ENCODE assay signal across 7 cellular contexts in genomic region chr5:149731617-149732400, GRCh38. TPM values are rescaled to one million over a fixed set of nuclear protein-coding genes. Genes with fewer than 3 reads are reported as not detected.
A peak's percentile ranks its signal among the peaks of the same experiment; 100 is the strongest.
DNase-seq lines count a peak whose midpoint lies in the region; ATAC-seq, FAIRE-seq and TF ChIP-seq lines count a peak whose summit lies in the region.

No MANE protein-coding gene starts in this region.

- no peak for TF ChIP-seq RAD21 in H1 (IDR thresholded peaks at IDR 0.05 in 1 of 2, conservative IDR thresholded peaks at IDR 0.05 in 1 of 2; ENCODE audit: low read depth in 2 of 2, low read length in 2 of 2)

- H3K27ac ChIP-seq in H1 (ENCODE audit: low read depth, low read length) = no peak overlapping the region

- no peak for TF ChIP-seq POLR2A in H1 (IDR thresholded peaks at IDR 0.05; ENCODE audit: control extremely low read depth in 1 of 2, low read depth in 2 of 2, low read length in 2 of 2)

- peak overlapping the region; percentile 87 for H3K27ac Mint-ChIP-seq in activated CD8-positive, alpha-beta T cell treated with anti-CD3 and anti-CD28 coated beads, Interleukin-2, amount 10 ng/mL, durations not matched to agents 7 days and 5 days
- peak overlapping the region; percentile 88 for H3K27ac Mint-ChIP-seq in memory B cell

- no peak for FAIRE-seq in H1 (lab: Jason Lieb, UNC)

- no peaks in the 10 kb centered on the region for H3K36me3 Mint-ChIP-seq in activated CD8-positive, alpha-beta T cell treated with anti-CD3 and anti-CD28 coated beads, Interleukin-2, amount 10 ng/mL, durations not matched to agents 7 days and 5 days (ENCODE audit: low read depth)
- H3K36me3 Mint-ChIP-seq in memory B cell = no peaks in the 10 kb centered on the region

- H3K14ac ChIP-seq in H1 (ENCODE audit: insufficient read length) = no peak overlapping the region

- TF ChIP-seq EP300 in H1 (IDR thresholded peaks at IDR 0.05; ENCODE audit: borderline replicate concordance in 1 of 2, low read depth in 2 of 2, low read length in 2 of 2) = no peak

- no peak overlapping the region for H3K23ac ChIP-seq in H1 (ENCODE audit: insufficient read length)

- H3K4me3 Mint-ChIP-seq in activated CD8-positive, alpha-beta T cell treated with anti-CD3 and anti-CD28 coated beads, Interleukin-2, amount 10 ng/mL, durations not matched to agents 7 days and 5 days = peak overlapping the region; percentile 83
- peak overlapping the region; percentile 94 for H3K4me3 Mint-ChIP-seq in memory B cell

- H2BK120ac ChIP-seq in H1 (replicated peaks; ENCODE audit: low read depth, low read length) = no peak overlapping the region

- peaks cover 2 to 11% (median 4%) of the 10 kb centered on the region in 4 experiments; a peak in 5 of 7 replicates for H3K4me1 ChIP-seq in H1 (replicated peaks in 1 of 4; ENCODE audit: control insufficient read depth in 3 of 4, insufficient read depth in 4 of 4, low read length in 3 of 4)

- H3K9me3 Mint-ChIP-seq in activated CD8-positive, alpha-beta T cell treated with anti-CD3 and anti-CD28 coated beads, Interleukin-2, amount 10 ng/mL, durations not matched to agents 7 days and 5 days (ENCODE audit: insufficient read depth) = no peaks in the 10 kb centered on the region
- no peaks in the 10 kb centered on the region for H3K9me3 Mint-ChIP-seq in memory B cell

- H3K9ac ChIP-seq in H1 (replicated peaks in 1 of 4; ENCODE audit: extremely low read depth in 1 of 4, low read depth in 3 of 4, low read length in 3 of 4) = no peak overlapping the region; a peak in 1 of 7 replicates

- H3K23me2 ChIP-seq in H1 (ENCODE audit: low read depth, low read length) = peaks cover 11% of the 10 kb centered on the region; the same call in 1 of the 2 replicates

- H3K4me1 Mint-ChIP-seq in activated CD8-positive, alpha-beta T cell treated with anti-CD3 and anti-CD28 coated beads, Interleukin-2, amount 10 ng/mL, durations not matched to agents 7 days and 5 days (ENCODE audit: low read depth) = peaks cover 16% of the 10 kb centered on the region
- peaks cover 18% of the 10 kb centered on the region for H3K4me1 Mint-ChIP-seq in memory B cell

- peaks cover 2% of the 10 kb centered on the region; the same call in 1 of the 2 replicates for H3K79me1 ChIP-seq in H1 (ENCODE audit: low read depth, low read length)

- POLR2A ChIA-PET in activated CD8-positive, alpha-beta T cell treated with anti-CD3 and anti-CD28 coated beads, Interleukin-2, amount 10 ng/mL, durations not matched to agents 7 days and 5 days (lab: Charles Lee) = interaction anchor here (0.6 to 1.1 kb wide), 3 partner anchors 10 to 96 kb away, joined by 3 read pairs; no protein-coding TSS in a partner anchor
- POLR2A ChIA-PET in H1 (lab: Charles Lee; ENCODE audit: partially characterized antibody) = interaction anchor here (0.5 to 2.3 kb wide), 9 partner anchors 11 to 158 kb away, joined by 3 to 8 read pairs (median 4); no protein-coding TSS in a partner anchor

- no peak overlapping the region for H3K4ac ChIP-seq in H1 (replicated peaks; ENCODE audit: insufficient read length, low read depth, low read length)

- no peak overlapping the region for H4K5ac ChIP-seq in H1 (ENCODE audit: insufficient read length, low read depth, low read length)

- H2AK5ac ChIP-seq in H1 (ENCODE audit: low read depth, low read length) = no peak overlapping the region

- ATAC-seq in GM18517 (IDR thresholded peaks at IDR 0.05; ENCODE audit: unreplicated experiment) (peak; percentile 47), HG02885 (IDR thresholded peaks at IDR 0.05; ENCODE audit: poor library complexity, unreplicated experiment) (peak; percentile 53), memory B cell (ENCODE audit: low read depth) (peak; percentile 53)
- ATAC-seq in activated CD8-positive, alpha-beta T cell treated with anti-CD3 and anti-CD28 coated beads, Interleukin-2, amount 10 ng/mL, durations not matched to agents 7 days and 5 days = peak; percentile 51

- no peak overlapping the region for H2BK5ac ChIP-seq in H1 (ENCODE audit: low read depth, low read length)

- DNase-seq in NCI-H524 (lab: John Stamatoyannopoulos, UW) (peak; percentile 78 to 82), H1 (ENCODE audit: low read depth in 1 of 2, low spot score in 2 of 2) (peak; percentile 53 to 68), memory B cell (ENCODE audit: low spot score in 2 of 2) (peak; percentile 53 to 63)
- DNase-seq in activated CD8-positive, alpha-beta T cell treated with anti-CD3 and anti-CD28 coated beads, Interleukin-2, amount 10 ng/mL, durations not matched to agents 7 days and 5 days = peak; percentile 88
- peak; percentile 52 for DNase-seq in stimulated activated CD8-positive, alpha-beta memory T cell treated with anti-CD3 and anti-CD28 coated beads, Interleukin-12 subunit alpha, Interleukin-12 subunit beta, amount 100 ng/mL, for 1 hour (ENCODE audit: low read depth)

- no peaks in the 10 kb centered on the region for H3K9me3 ChIP-seq in H1 (ENCODE audit: insufficient read depth in 2 of 2, low read depth in 1 of 2, low read length in 1 of 2)

- peaks cover 11 to 21% of the 10 kb centered on the region in 2 experiments for H4K20me1 ChIP-seq in H1 (replicated peaks in 1 of 2; ENCODE audit: control insufficient read depth in 1 of 2, insufficient read depth in 2 of 2, low read length in 2 of 2)

- WGBS in H1 (ENCODE audit: extremely low coverage in 1 of 2, insufficient coverage in 1 of 2, insufficient read length in 1 of 2, insufficient replicate concordance in 2 of 2, low coverage in 1 of 2, low lambda C conversion rate in 2 of 2, missing lambda C conversion rate in 1 of 2), 2 experiments = 5% methylated on average over 40 of the region's 79 CpGs; no CpG with 5 or more reads in 1 of the 2 experiments

- no peak overlapping the region for H2AFZ ChIP-seq in H1 (ENCODE audit: low read length)

- peak overlapping the region; percentile 60 to 93 (median 64) for H3K4me3 ChIP-seq in H1 (ENCODE audit: extremely low read depth in 1 of 4, insufficient read depth in 2 of 4, low read depth in 3 of 4, low read length in 4 of 4)

- CTCF ChIA-PET in activated CD8-positive, alpha-beta T cell treated with anti-CD3 and anti-CD28 coated beads, Interleukin-2, amount 10 ng/mL, durations not matched to agents 7 days and 5 days (lab: Charles Lee) = interaction anchor here (0.6 to 1.4 kb wide), 5 partner anchors 8 to 102 kb away, joined by 3 to 4 read pairs (median 3); no protein-coding TSS in a partner anchor
- CTCF ChIA-PET in H1 (lab: Charles Lee; ENCODE audit: partially characterized antibody) = interaction anchor here (0.9 to 3.3 kb wide), 15 partner anchors 14 to 259 kb away, joined by 3 to 12 read pairs (median 5); no protein-coding TSS in a partner anchor

- peaks cover 0 to 34% of the 10 kb centered on the region in 2 experiments; a peak in 3 of 4 replicates for H3K79me2 ChIP-seq in H1 (ENCODE audit: control insufficient read depth in 1 of 2, insufficient read depth in 2 of 2, low read length in 2 of 2)

- H4K8ac ChIP-seq in H1 (ENCODE audit: extremely low read depth, insufficient read depth, low read length) = peak overlapping the region; percentile 63; the same call in 1 of the 2 replicates

- H3K4me2 ChIP-seq in H1 (ENCODE audit: insufficient read depth in 1 of 2, low read depth in 2 of 2, low read length in 2 of 2) = peak overlapping the region; percentile 81 to 97

- no peak overlapping the region for H4K91ac ChIP-seq in H1 (replicated peaks; ENCODE audit: insufficient read length, low read length)

- peaks cover 0 to 21% (median 12%) of the 10 kb centered on the region in 4 experiments; a peak in 5 of 7 replicates for H3K27me3 ChIP-seq in H1 (replicated peaks in 1 of 4; ENCODE audit: control insufficient read depth in 3 of 4, extremely low read depth in 1 of 4, insufficient read depth in 3 of 4, low read length in 3 of 4)

- no peak overlapping the region for H2BK12ac ChIP-seq in H1 (ENCODE audit: low read depth, low read length)

- no peak overlapping the region for H3K56ac ChIP-seq in H1 (replicated peaks; ENCODE audit: insufficient read length, low read depth, low read length)

- TF ChIP-seq CTCF in H1 (IDR thresholded peaks at IDR 0.05; ENCODE audit: control extremely low read depth in 1 of 3, insufficient read depth in 1 of 3, low read depth in 1 of 3, low read length in 3 of 3) = no peak

- no peaks in the 10 kb centered on the region for H3K27me3 Mint-ChIP-seq in activated CD8-positive, alpha-beta T cell treated with anti-CD3 and anti-CD28 coated beads, Interleukin-2, amount 10 ng/mL, durations not matched to agents 7 days and 5 days (ENCODE audit: low read depth)
- no peaks in the 10 kb centered on the region for H3K27me3 Mint-ChIP-seq in memory B cell

- no peak overlapping the region for H2BK20ac ChIP-seq in H1 (ENCODE audit: low read length)

- H2BK15ac ChIP-seq in H1 (ENCODE audit: low read length) = no peak overlapping the region

- H3K36me3 ChIP-seq in H1 (ENCODE audit: control insufficient read depth in 2 of 4, insufficient read depth in 4 of 4, low read length in 3 of 4) = no peaks in the 10 kb centered on the region

- no peak overlapping the region for H3K18ac ChIP-seq in H1 (ENCODE audit: extremely low read depth, low read length)

TF ChIP-seq in H1, 55 proteins besides CTCF, POLR2A, EP300 and RAD21 (continues in another document):
- TF ChIP-seq ATF2 (IDR thresholded peaks at IDR 0.05; ENCODE audit: low read length) (no peak), BCL11A (IDR thresholded peaks at IDR 0.05; ENCODE audit: low read depth in 2 of 2, low read length in 2 of 2) (no peak), TBP (IDR thresholded peaks at IDR 0.05; ENCODE audit: low read depth, low read length) (no peak)

RNA-seq across cellular contexts. Expression of gene PPARGC1B, which starts 1.7 kb away (rescaled TPM):
- total RNA-seq in activated CD8-positive, alpha-beta T cell treated with anti-CD3 and anti-CD28 coated beads, Interleukin-2, amount 10 ng/mL, durations not matched to agents 7 days and 5 days = 1 to 10 TPM; 9.4 to 9.6 TPM
- 11.4 and 11.5 TPM in 2 replicates for total RNA-seq in H1 (2021; fragmentation: NEBNext Ultra II Directional; extraction: Animal tissue kit (Norgen Biotek cat#: 25700))
- 1.7 and 2.5 TPM in 2 replicates for polyA plus RNA-seq in H1 (2011; rRNA removed)
- polyA plus RNA-seq in H1 (2011; cell fraction: cytosol; rRNA removed) = 1.8 TPM
- 6.4 TPM for polyA plus RNA-seq in H1 (2011; cell fraction: nucleus; rRNA removed)
- 3.8 to 5.2 TPM (median 4.8 TPM) in 4 replicates for polyA plus RNA-seq in H1 (2012, experiment 1 of 2)
- polyA plus RNA-seq in H1 (2012, experiment 2 of 2) = 1.3 TPM
- polyA plus RNA-seq in H1 (2013, experiment 1 of 2) = 6.2 TPM
- polyA plus RNA-seq in H1 (2013, experiment 2 of 2) = 3.9 TPM
- 6.3 and 7.6 TPM in 2 replicates for polyA minus RNA-seq in H1 (2011; rRNA and poly(A)+ RNA removed)
- 5.9 TPM for polyA minus RNA-seq in H1 (2011; cell fraction: cytosol; rRNA and poly(A)+ RNA removed)
- polyA minus RNA-seq in H1 (2011; cell fraction: nucleus; rRNA and poly(A)+ RNA removed) = 10.0 TPM
